ENCODE assay signal across 1 cellular context in genomic region chr6:27052082-27052779, GRCh38.
A peak's percentile ranks its signal among the peaks of the same experiment; 100 is the strongest.
TF ChIP-seq lines count a peak whose summit lies in the region.
"Not testable (repeated sequence)": the region's sequence is repeated elsewhere in the genome, so short reads cannot be mapped to it uniquely, and the experiment has no call there.

No MANE protein-coding gene starts in this region.

TF ChIP-seq in HepG2, 621 proteins besides CTCF, POLR2A, EP300 and RAD21 (continued from another document):
- TF ChIP-seq, protein P1, sequence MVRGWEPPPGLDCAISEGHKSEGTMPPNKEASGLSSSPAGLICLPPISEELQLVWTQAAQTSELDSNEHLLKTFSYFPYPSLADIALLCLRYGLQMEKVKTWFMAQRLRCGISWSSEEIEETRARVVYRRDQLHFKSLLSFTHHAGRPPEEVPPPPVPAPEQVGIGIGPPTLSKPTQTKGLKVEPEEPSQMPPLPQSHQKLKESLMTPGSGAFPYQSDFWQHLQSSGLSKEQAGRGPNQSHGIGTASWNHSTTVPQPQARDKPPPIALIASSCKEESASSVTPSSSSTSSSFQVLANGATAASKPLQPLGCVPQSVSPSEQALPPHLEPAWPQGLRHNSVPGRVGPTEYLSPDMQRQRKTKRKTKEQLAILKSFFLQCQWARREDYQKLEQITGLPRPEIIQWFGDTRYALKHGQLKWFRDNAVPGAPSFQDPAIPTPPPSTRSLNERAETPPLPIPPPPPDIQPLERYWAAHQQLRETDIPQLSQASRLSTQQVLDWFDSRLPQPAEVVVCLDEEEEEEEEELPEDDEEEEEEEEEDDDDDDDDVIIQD (CRISPR knock-in tag; IDR thresholded peaks at IDR 0.05; ENCODE audit: low read depth) = peak; percentile 56; the same call in 1 of the 2 replicates
- TF ChIP-seq MED1 (CRISPR knock-in tag; IDR thresholded peaks at IDR 0.05) = peak; percentile 83
- 0 out of 2 replicates have a peak, but pooled peaks have one; percentile 9 for TF ChIP-seq RARA (CRISPR knock-in tag; IDR thresholded peaks at IDR 0.05)
- TF ChIP-seq, protein P2, sequence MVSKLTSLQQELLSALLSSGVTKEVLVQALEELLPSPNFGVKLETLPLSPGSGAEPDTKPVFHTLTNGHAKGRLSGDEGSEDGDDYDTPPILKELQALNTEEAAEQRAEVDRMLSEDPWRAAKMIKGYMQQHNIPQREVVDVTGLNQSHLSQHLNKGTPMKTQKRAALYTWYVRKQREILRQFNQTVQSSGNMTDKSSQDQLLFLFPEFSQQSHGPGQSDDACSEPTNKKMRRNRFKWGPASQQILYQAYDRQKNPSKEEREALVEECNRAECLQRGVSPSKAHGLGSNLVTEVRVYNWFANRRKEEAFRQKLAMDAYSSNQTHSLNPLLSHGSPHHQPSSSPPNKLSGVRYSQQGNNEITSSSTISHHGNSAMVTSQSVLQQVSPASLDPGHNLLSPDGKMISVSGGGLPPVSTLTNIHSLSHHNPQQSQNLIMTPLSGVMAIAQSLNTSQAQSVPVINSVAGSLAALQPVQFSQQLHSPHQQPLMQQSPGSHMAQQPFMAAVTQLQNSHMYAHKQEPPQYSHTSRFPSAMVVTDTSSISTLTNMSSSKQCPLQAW (CRISPR knock-in tag; IDR thresholded peaks at IDR 0.05) = peak; percentile 44; the same call in 1 of the 2 replicates
- peak; percentile 35; the same call in 1 of the 2 replicates for TF ChIP-seq ZMYM3 (CRISPR knock-in tag; IDR thresholded peaks at IDR 0.05)
- 0 out of 2 replicates have a peak, but pooled peaks have one; percentile 28 for TF ChIP-seq ZNF441 (CRISPR knock-in tag; IDR thresholded peaks at IDR 0.05; ENCODE audit: borderline replicate concordance)
- peak; percentile 27; the same call in 1 of the 2 replicates for TF ChIP-seq KAT8 (CRISPR knock-in tag; IDR thresholded peaks at IDR 0.05)
- peak; percentile 78 for TF ChIP-seq ELF3 (CRISPR knock-in tag; IDR thresholded peaks at IDR 0.05)
- TF ChIP-seq FOXO1 (CRISPR knock-in tag; IDR thresholded peaks at IDR 0.05) = peak; percentile 43; the same call in 1 of the 2 replicates
- peak; percentile 22; the same call in 1 of the 2 replicates for TF ChIP-seq TCF7 (IDR thresholded peaks at IDR 0.05; ENCODE audit: low read depth)
- peak; percentile 59; the same call in 1 of the 2 replicates for TF ChIP-seq ZNF292 (CRISPR knock-in tag; IDR thresholded peaks at IDR 0.05; ENCODE audit: borderline replicate concordance, low read depth)
- not testable (repeated sequence) for TF ChIP-seq SOX6, FOXP1, SOX13 (IDR thresholded peaks at IDR 0.05)
- TF ChIP-seq SOX6 (CRISPR knock-in tag; IDR thresholded peaks at IDR 0.05) = peak; percentile 37; the same call in 1 of the 2 replicates
- peak; percentile 46; the same call in 1 of the 2 replicates for TF ChIP-seq RXRB (CRISPR knock-in tag; IDR thresholded peaks at IDR 0.05; ENCODE audit: borderline replicate concordance)
- peak; percentile 50; the same call in 1 of the 2 replicates for TF ChIP-seq HMG20A (CRISPR knock-in tag; IDR thresholded peaks at IDR 0.05; ENCODE audit: borderline replicate concordance)
- TF ChIP-seq POGZ (CRISPR knock-in tag; IDR thresholded peaks at IDR 0.05) = peak; percentile 52; the same call in 1 of the 2 replicates
- TF ChIP-seq SALL1 (CRISPR knock-in tag; IDR thresholded peaks at IDR 0.05) = peak; percentile 67
- 0 out of 2 replicates have a peak, but pooled peaks have one; percentile 10 for TF ChIP-seq FOXP1 (CRISPR knock-in tag; IDR thresholded peaks at IDR 0.05)
- TF ChIP-seq SOX13 (CRISPR knock-in tag; conservative IDR thresholded peaks at IDR 0.05 in 1 of 2, IDR thresholded peaks at IDR 0.05 in 1 of 2) = peak in 1 of 2 experiments; percentile 30; a peak in 1 of 4 replicates
- TF ChIP-seq AHDC1 (CRISPR knock-in tag; IDR thresholded peaks at IDR 0.05; ENCODE audit: borderline replicate concordance) = peak; percentile 35; the same call in 1 of the 2 replicates
TF ChIP-seq in HepG2: peak in this region for 30; not testable (repeated sequence) for 591.
